Comparison of ENCODE assay signal across 22 cellular contexts in genomic region chr9:12922209-12922914, GRCh38.
DNase-seq lines count a peak whose midpoint lies in the region; ATAC-seq, FAIRE-seq and TF ChIP-seq lines count a peak whose summit lies in the region.
"Had no signal": no experiment of that assay in that cellular context is flagged by ENCODE, and none has a peak within 500 bp of the region (broad histone marks: within the 10 kb centered on the region; RNA-seq: fewer than 3 reads in every experiment).

No MANE protein-coding gene starts in this region.

- no peak for TF ChIP-seq CTCF in right atrium auricular region (IDR thresholded peaks at IDR 0.05)
- TF ChIP-seq CTCF in suprapubic skin (IDR thresholded peaks at IDR 0.05) = no peak
- TF ChIP-seq CTCF in D721Med (IDR thresholded peaks at IDR 0.05; ENCODE audit: insufficient read depth, missing control alignments) = no peak

- in situ Hi-C loops in ACHN (cut with HindIII; ENCODE audit: low pct_ligation_motif_present, low pct_unique_long_range_greater_than_20kb, low sequenced_read_pairs) = no loop called here

- intact Hi-C loops in Right ventricle myocardium inferior (cut with DNase I) = no loop called here

- H3K9me3 ChIP-seq in right atrium auricular region (no peaks in the 10 kb centered on the region), suprapubic skin (no peaks in the 10 kb centered on the region)
- H3K9me3 ChIP-seq: gastrocnemius medialis, prostate gland, upper lobe of left lung had no signal

- H3K27me3 ChIP-seq in right atrium auricular region = no peaks in the 10 kb centered on the region
- H3K27me3 ChIP-seq in suprapubic skin = no peaks in the 10 kb centered on the region
- H3K27me3 ChIP-seq: BLaER1 treated with 17β-estradiol and CSF1 and Interleukin-3, amounts not matched to agents 10 nM and 100 nM; gastrocnemius medialis; upper lobe of left lung had no signal

- peak overlapping the region in 1 of 2 donors; percentile 63 for H3K27ac ChIP-seq in right atrium auricular region
- H3K27ac ChIP-seq in suprapubic skin = peak overlapping the region; percentile 10
- H3K27ac ChIP-seq: BLaER1 treated with 17β-estradiol and CSF1 and Interleukin-3, amounts not matched to agents 10 nM and 100 nM; gastrocnemius medialis; prostate gland had no signal

- TF ChIP-seq EP300 in suprapubic skin (IDR thresholded peaks at IDR 0.05) = no peak

- peak; percentile 44 for ATAC-seq in Right ventricle myocardium inferior
- ATAC-seq: activated T-helper 17 cell treated with anti-CD3 and anti-CD28 coated beads, Interleukin-2, amount 50 U/mL, for 72 hours; gastrocnemius medialis had no signal

- WGBS in suprapubic skin = 44% methylated on average over 4 of the region's 4 CpGs

- FAIRE-seq in D721Med (lab: Jason Lieb, UNC) = no peak

- TF ChIP-seq POLR2A in suprapubic skin (IDR thresholded peaks at IDR 0.05) = no peak

- H3K4me3 ChIP-seq in right atrium auricular region (no peak overlapping the region), suprapubic skin (no peak overlapping the region)
- H3K4me3 ChIP-seq: BLaER1 treated with 17β-estradiol and CSF1 and Interleukin-3, amounts not matched to agents 10 nM and 100 nM; gastrocnemius medialis; lung; prostate gland; upper lobe of left lung had no signal

- H3K36me3 ChIP-seq in right atrium auricular region (no peaks in the 10 kb centered on the region), suprapubic skin (no peaks in the 10 kb centered on the region)
- H3K36me3 ChIP-seq: BLaER1 treated with 17β-estradiol and CSF1 and Interleukin-3, amounts not matched to agents 10 nM and 100 nM; gastrocnemius medialis; prostate gland; upper lobe of left lung had no signal

- DNase-seq in Right ventricle myocardium inferior (ENCODE audit: missing footprints) (no peak), right atrium auricular region (ENCODE audit: low spot score) (no peak), SW480 (ENCODE audit: low spot score) (peak; percentile 8), fibroblast of peridontal ligament (ENCODE audit: extremely low read depth) (peak; percentile 39), suprapubic skin (ENCODE audit: low spot score in 2 of 2) (no peak), EL (no peak), D721Med (ENCODE audit: insufficient read length, low spot score) (no peak), ACHN (no peak)
- DNase-seq: activated CD4-positive, alpha-beta T cell treated with anti-CD3 and anti-CD28 coated beads, Interleukin-2, amount 50 U/mL, for 4 hours; activated naive CD8-positive, alpha-beta T cell treated with anti-CD3 and anti-CD28 coated beads for 36 hours; effector CD4-positive, alpha-beta T cell; gastrocnemius medialis; islet precursor cell; NCI-H1092 treated with DMSO at 0.1 percent for 48 hours; NCI-H2029 treated with DMSO at 0.1 percent for 48 hours; NCI-H345; NCI-H748 treated with DMSO at 0.1 percent for 48 hours; upper lobe of left lung had no signal

- H3K4me1 ChIP-seq in right atrium auricular region (peaks cover 0 to 12% of the 10 kb centered on the region in 2 donors), suprapubic skin (peaks cover 4% of the 10 kb centered on the region)
- H3K4me1 ChIP-seq: BLaER1 treated with 17β-estradiol and CSF1 and Interleukin-3, amounts not matched to agents 10 nM and 100 nM; gastrocnemius medialis; prostate gland had no signal

Comparison
In these comparisons a context has a peak if more than half of its experiments do, and no peak if none do; other contexts are left out.
1. DNase-seq: peak in SW480 (single experiment) and fibroblast of peridontal ligament (single experiment); none in Right ventricle myocardium inferior (single experiment), right atrium auricular region (single experiment), suprapubic skin (0 of 2), EL (single experiment), D721Med (single experiment) and ACHN (single experiment).